16 cellular contexts compared by ENCODE assay signal in the genomic region with DNA sequence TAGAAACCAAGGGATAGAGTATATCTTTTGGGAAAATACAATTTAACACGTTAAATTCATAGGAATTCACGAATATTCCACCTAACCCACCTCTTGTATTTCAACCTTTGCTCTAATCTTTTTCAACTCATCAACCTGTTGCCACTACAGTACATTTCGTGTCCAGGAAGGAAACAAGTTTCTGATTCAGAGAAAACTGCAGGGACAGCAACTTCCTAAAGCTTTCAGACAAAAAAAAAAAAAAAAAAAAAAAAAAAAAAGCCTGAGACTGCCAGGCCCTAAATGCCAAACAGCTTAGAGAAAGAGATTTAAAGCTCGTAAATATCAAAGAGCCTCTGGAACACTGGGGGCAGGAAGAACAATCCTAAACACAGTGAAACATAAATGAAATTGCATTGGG.
DNase-seq lines count a peak whose midpoint lies in the region; ATAC-seq and TF ChIP-seq lines count a peak whose summit lies in the region.
"Had no signal": no experiment of that assay in that cellular context is flagged by ENCODE, and none has a peak within 500 bp of the region (broad histone marks: within the 10 kb centered on the region; RNA-seq: fewer than 3 reads in every experiment).

No MANE protein-coding gene starts in this region.

- POLR2A ChIA-PET in A673 (lab: Charles Lee; ENCODE audit: low non-redundant PET), result no interaction called here

- H3K79me2 ChIP-seq in neural progenitor cell (ENCODE audit: low read depth), result no peaks in the 10 kb centered on the region

- H3K9me3 ChIP-seq in A673 (ENCODE audit: low read depth, low read length, poor library complexity, severe bottlenecking) (no peaks in the 10 kb centered on the region), neural progenitor cell (ENCODE audit: low read depth) (no peaks in the 10 kb centered on the region)
- H3K9me3 ChIP-seq: BLaER1, Caco-2, HAP-1 had no signal

- CTCF ChIA-PET in A673 (lab: Charles Lee), result no interaction called here

- peak overlapping the region; percentile 8 for H2AFZ ChIP-seq in neural progenitor cell (replicated peaks)

- H3K4me3 ChIP-seq in A673 (ENCODE audit: low read depth, low read length, poor library complexity, severe bottlenecking) (no peak overlapping the region), fibroblast of villous mesenchyme (ENCODE audit: low read depth, low read length) (no peak overlapping the region), neural progenitor cell (no peak overlapping the region)
- H3K4me3 ChIP-seq: BLaER1, HAP-1, K562 had no signal

- no peaks in the 10 kb centered on the region for H4K20me1 ChIP-seq in neural progenitor cell (ENCODE audit: low read depth)
- H4K20me1 ChIP-seq: BLaER1 had no signal

- no peaks in the 10 kb centered on the region for H3F3A ChIP-seq in neural progenitor cell (ENCODE audit: low read depth)

- peak overlapping the region; percentile 41 for H3K27ac ChIP-seq in A673 (ENCODE audit: low read depth, low read length, poor library complexity, severe bottlenecking)
- H3K27ac ChIP-seq in neural progenitor cell, result no peak overlapping the region
- H3K27ac ChIP-seq: 22Rv1, BLaER1 had no signal

- BruUV-seq in A673 (replicated peaks; lab: Mats Ljungman, UMichigan), result no TSS peak

- H3K4me1 ChIP-seq in A673 (ENCODE audit: insufficient read depth, low read length, poor library complexity, severe bottlenecking), result peaks cover 21% of the 10 kb centered on the region
- H3K4me1 ChIP-seq in neural progenitor cell, result no peaks in the 10 kb centered on the region
- H3K4me1 ChIP-seq: BLaER1, Caco-2, HAP-1 had no signal

- intact Hi-C loops in A673 (cut with micrococcal nuclease; ENCODE audit: unreplicated experiment), result no loop called here

- H3K36me3 ChIP-seq in A673 (ENCODE audit: insufficient read depth, low read length, poor library complexity, severe bottlenecking) (no peaks in the 10 kb centered on the region), neural progenitor cell (no peaks in the 10 kb centered on the region)
- H3K36me3 ChIP-seq: BLaER1, HAP-1 had no signal

- H3K27me3 Mint-ChIP-seq in neural progenitor cell (ENCODE audit: insufficient read depth, low read depth), result peaks cover 2% of the 10 kb centered on the region
- H3K27me3 Mint-ChIP-seq: CD8-positive, alpha-beta memory T cell had no signal

- H3K36me3 Mint-ChIP-seq in neural progenitor cell, result no peaks in the 10 kb centered on the region
- H3K36me3 Mint-ChIP-seq: CD8-positive, alpha-beta memory T cell had no signal

- DNase-seq in DMS153 (lab: John Stamatoyannopoulos, UW) (peak; percentile 39), DMS153 treated with DMSO at 0.1 percent for 48 hours (lab: John Stamatoyannopoulos, UW; ENCODE audit: unreplicated experiment) (no peak), A673 (ENCODE audit: low spot score) (peak; percentile 68), fibroblast of villous mesenchyme (ENCODE audit: low read depth) (peak; percentile 8), neural progenitor cell (ENCODE audit: low spot score) (no peak)
- DNase-seq: AML-193; Caco-2; CD8-positive, alpha-beta memory T cell; EL had no signal

- TF ChIP-seq CTCF in A673 (conservative IDR thresholded peaks at IDR 0.05; ENCODE audit: low read depth, low read length), result no peak
- no peak for TF ChIP-seq CTCF in fibroblast of villous mesenchyme (IDR thresholded peaks at IDR 0.05; ENCODE audit: insufficient read depth, low read depth, low read length)
- no peak for TF ChIP-seq CTCF in neural progenitor cell (IDR thresholded peaks at IDR 0.05)

- no peak overlapping the region for H3K9ac ChIP-seq in neural progenitor cell
- H3K9ac ChIP-seq: BLaER1 had no signal

- no peak overlapping the region for H3K4me2 ChIP-seq in neural progenitor cell
- H3K4me2 ChIP-seq: BLaER1 had no signal

- ATAC-seq in HG02970 (IDR thresholded peaks at IDR 0.05; ENCODE audit: low FRiP score, unreplicated experiment) (no peak), HG02588 (IDR thresholded peaks at IDR 0.05; ENCODE audit: unreplicated experiment) (no peak), HG02763 (IDR thresholded peaks at IDR 0.05; ENCODE audit: unreplicated experiment) (no peak)
- ATAC-seq: K562 had no signal

- no peak overlapping the region for H3K4me3 Mint-ChIP-seq in neural progenitor cell
- H3K4me3 Mint-ChIP-seq: CD8-positive, alpha-beta memory T cell had no signal

- H3K27me3 ChIP-seq in A673 (replicated peaks; ENCODE audit: insufficient read depth, low read depth, low read length, poor library complexity) (no peaks in the 10 kb centered on the region), neural progenitor cell (no peaks in the 10 kb centered on the region)
- H3K27me3 ChIP-seq: BLaER1 had no signal

- no peaks in the 10 kb centered on the region for H3K9me3 Mint-ChIP-seq in neural progenitor cell

- H3K27ac Mint-ChIP-seq in neural progenitor cell, result no peak overlapping the region
- H3K27ac Mint-ChIP-seq: CD8-positive, alpha-beta memory T cell had no signal

- H3K4me1 Mint-ChIP-seq in neural progenitor cell, result no peaks in the 10 kb centered on the region

Comparison
In these comparisons a context has a peak if more than half of its experiments do, and no peak if none do; other contexts are left out.
1. DNase-seq: peak in DMS153 (single experiment), A673 (single experiment) and fibroblast of villous mesenchyme (single experiment); none in DMS153 treated with DMSO at 0.1 percent for 48 hours (single experiment) and neural progenitor cell (single experiment).